ENCODE assay signal across 32 cellular contexts in the genomic region with DNA sequence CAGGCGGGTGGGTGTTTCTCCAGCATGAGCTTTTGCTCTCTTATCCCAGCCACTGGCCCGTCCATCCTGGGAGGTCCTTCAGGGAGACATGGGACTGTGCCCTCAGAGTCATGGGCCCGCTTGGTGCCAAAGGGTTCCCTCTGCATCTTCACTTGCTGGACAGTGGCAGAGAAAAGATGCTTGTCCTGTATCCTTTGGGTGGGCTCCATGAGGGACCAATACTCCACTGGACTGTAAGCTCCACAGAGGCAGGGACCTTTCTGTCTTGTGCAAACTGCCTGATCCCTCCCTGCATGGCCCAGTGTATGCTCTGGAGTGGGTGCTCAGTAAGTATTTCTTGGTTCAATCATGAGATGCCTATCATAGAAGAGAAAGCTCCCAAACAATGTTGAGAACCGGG.
"Had no signal": no experiment of that assay in that cellular context is flagged by ENCODE, and none has a peak within 500 bp of the region (broad histone marks: within the 10 kb centered on the region; RNA-seq: fewer than 3 reads in every experiment).

No MANE protein-coding gene starts in this region.

- H3K27ac ChIP-seq: ascending aorta, breast epithelium, cardiac muscle cell, colonic mucosa, esophagus squamous epithelium, gastroesophageal sphincter had no signal

- ATAC-seq: activated naive CD4-positive, alpha-beta T cell treated with anti-CD3 and anti-CD28 coated beads, Interleukin-2, amount 50 U/mL, for 72 hours; activated T-cell treated with anti-CD3 and anti-CD28 coated beads, Interleukin-2, amount 50 U/mL, for 72 hours; effector memory CD8-positive, alpha-beta T cell; gastroesophageal sphincter; T-helper 17 cell had no signal

- H3K27me3 ChIP-seq: ascending aorta, cardiac muscle cell, colonic mucosa had no signal

- H3K4me3 ChIP-seq: ascending aorta, breast epithelium, cardiac muscle cell, colonic mucosa, dorsolateral prefrontal cortex, esophagus squamous epithelium, gastroesophageal sphincter had no signal

- H3K36me3 Mint-ChIP-seq: activated naive CD4-positive, alpha-beta T cell treated with anti-CD3 and anti-CD28 coated beads, Interleukin-2, amount 10 ng/mL, durations not matched to agents 7 days and 5 days; activated naive CD4-positive, alpha-beta T cell treated with anti-CD3 and anti-CD28 coated beads, Interleukin-2, amount 50 U/mL, for 72 hours; activated naive CD8-positive, alpha-beta T cell treated with anti-CD3 and anti-CD28 coated beads, Interleukin-2, amount 10 ng/mL, durations not matched to agents 7 days and 5 days had no signal

- H3K9me3 ChIP-seq: ascending aorta, breast epithelium, colonic mucosa, esophagus squamous epithelium, gastroesophageal sphincter had no signal

- H3K4me3 Mint-ChIP-seq: activated CD4-positive, alpha-beta memory T cell treated with anti-CD3 and anti-CD28 coated beads, Interleukin-2, amount 10 ng/mL, durations not matched to agents 7 days and 5 days; activated CD4-positive, alpha-beta T cell treated with anti-CD3 and anti-CD28 coated beads, Interleukin-2, amount 10 ng/mL, durations not matched to agents 7 days and 5 days; activated naive CD4-positive, alpha-beta T cell treated with anti-CD3 and anti-CD28 coated beads, Interleukin-2, amount 10 ng/mL, durations not matched to agents 7 days and 5 days; activated naive CD8-positive, alpha-beta T cell treated with anti-CD3 and anti-CD28 coated beads, Interleukin-2, amount 10 ng/mL, durations not matched to agents 7 days and 5 days; activated T-cell treated with anti-CD3 and anti-CD28 coated beads, Interleukin-2, amount 50 U/mL, for 24 hours; activated T-cell treated with anti-CD3 and anti-CD28 coated beads, Interleukin-2, amount 50 U/mL, for 72 hours; brain; dendritic cell treated with granulocyte-macrophage colony-stimulating factor and Interleukin-4, amounts not matched to agents 40 ng/mL and 50 ng/mL, for 4 days; effector memory CD8-positive, alpha-beta T cell; T-helper 17 cell; T-helper 2 cell treated with Interferon-gamma antibody and Interleukin-4, amounts not matched to agents 5 μg/mL and 100 μg/mL, for 36 hours had no signal

- H3K9me3 Mint-ChIP-seq: activated CD4-positive, alpha-beta memory T cell treated with anti-CD3 and anti-CD28 coated beads, Interleukin-2, amount 10 ng/mL, durations not matched to agents 7 days and 5 days; activated CD4-positive, alpha-beta T cell treated with anti-CD3 and anti-CD28 coated beads, Interleukin-2, amount 10 ng/mL, durations not matched to agents 7 days and 5 days; activated naive CD4-positive, alpha-beta T cell treated with anti-CD3 and anti-CD28 coated beads, Interleukin-2, amount 10 ng/mL, durations not matched to agents 7 days and 5 days; activated naive CD4-positive, alpha-beta T cell treated with anti-CD3 and anti-CD28 coated beads, Interleukin-2, amount 50 U/mL, for 72 hours; dendritic cell treated with granulocyte-macrophage colony-stimulating factor and Interleukin-4, amounts not matched to agents 40 ng/mL and 50 ng/mL, for 4 days; effector memory CD8-positive, alpha-beta T cell; T-helper 2 cell treated with Interferon-gamma antibody and Interleukin-4, amounts not matched to agents 5 μg/mL and 100 μg/mL, for 36 hours had no signal

- H3K27ac Mint-ChIP-seq: activated CD4-positive, alpha-beta memory T cell treated with anti-CD3 and anti-CD28 coated beads, Interleukin-2, amount 10 ng/mL, durations not matched to agents 7 days and 5 days; activated CD4-positive, alpha-beta T cell treated with anti-CD3 and anti-CD28 coated beads, Interleukin-2, amount 10 ng/mL, durations not matched to agents 7 days and 5 days; activated naive CD4-positive, alpha-beta T cell treated with anti-CD3 and anti-CD28 coated beads, Interleukin-2, amount 10 ng/mL, durations not matched to agents 7 days and 5 days; activated naive CD4-positive, alpha-beta T cell treated with anti-CD3 and anti-CD28 coated beads, Interleukin-2, amount 50 U/mL, for 72 hours; activated naive CD8-positive, alpha-beta T cell treated with anti-CD3 and anti-CD28 coated beads, Interleukin-2, amount 10 ng/mL, durations not matched to agents 7 days and 5 days; activated T-cell treated with anti-CD3 and anti-CD28 coated beads, Interleukin-2, amount 50 U/mL, for 24 hours; activated T-cell treated with anti-CD3 and anti-CD28 coated beads, Interleukin-2, amount 50 U/mL, for 72 hours; brain; dendritic cell treated with granulocyte-macrophage colony-stimulating factor and Interleukin-4, amounts not matched to agents 40 ng/mL and 50 ng/mL, for 4 days; effector memory CD8-positive, alpha-beta T cell; T-helper 17 cell; T-helper 2 cell treated with Interferon-gamma antibody and Interleukin-4, amounts not matched to agents 5 μg/mL and 100 μg/mL, for 36 hours had no signal

- H3K4me1 Mint-ChIP-seq: activated CD4-positive, alpha-beta memory T cell treated with anti-CD3 and anti-CD28 coated beads, Interleukin-2, amount 10 ng/mL, durations not matched to agents 7 days and 5 days; activated CD4-positive, alpha-beta T cell treated with anti-CD3 and anti-CD28 coated beads, Interleukin-2, amount 10 ng/mL, durations not matched to agents 7 days and 5 days; activated naive CD4-positive, alpha-beta T cell treated with anti-CD3 and anti-CD28 coated beads, Interleukin-2, amount 10 ng/mL, durations not matched to agents 7 days and 5 days; activated naive CD8-positive, alpha-beta T cell treated with anti-CD3 and anti-CD28 coated beads, Interleukin-2, amount 10 ng/mL, durations not matched to agents 7 days and 5 days had no signal

- H3K4me1 ChIP-seq: ascending aorta, breast epithelium, colonic mucosa, esophagus squamous epithelium, gastroesophageal sphincter had no signal

- H3K36me3 ChIP-seq: ascending aorta, breast epithelium, cardiac muscle cell, colonic mucosa, esophagus squamous epithelium, gastroesophageal sphincter had no signal

- DNase-seq: activated CD4-positive, alpha-beta memory T cell treated with anti-CD3 and anti-CD28 coated beads, Interleukin-2, amount 10 ng/mL, durations not matched to agents 7 days and 5 days; activated CD4-positive, alpha-beta T cell treated with anti-CD3 and anti-CD28 coated beads for 1 hour; activated CD4-positive, alpha-beta T cell treated with anti-CD3 and anti-CD28 coated beads for 4 hours; activated CD4-positive, alpha-beta T cell treated with anti-CD3 and anti-CD28 coated beads, Interleukin-2, amount 10 ng/mL, durations not matched to agents 7 days and 5 days; activated CD4-positive, alpha-beta T cell treated with anti-CD3 and anti-CD28 coated beads, Interleukin-2, amount 50 U/mL, for 4 hours; activated CD8-positive, alpha-beta memory T cell treated with anti-CD3 and anti-CD28 coated beads, Interleukin-2, amount 50 U/mL, for 48 hours; activated gamma-delta T cell; activated naive CD4-positive, alpha-beta T cell; activated naive CD4-positive, alpha-beta T cell treated with anti-CD3 and anti-CD28 coated beads, Interleukin-2, amount 10 ng/mL, durations not matched to agents 7 days and 5 days; activated naive CD8-positive, alpha-beta T cell treated with anti-CD3 and anti-CD28 coated beads, Interleukin-2, amount 10 ng/mL, durations not matched to agents 7 days and 5 days; activated T-cell treated with anti-CD3 and anti-CD28 coated beads for 4 hours; activated T-cell treated with anti-CD3 and anti-CD28 coated beads, Interleukin-2, amount 50 U/mL, for 24 hours; activated T-cell treated with anti-CD3 and anti-CD28 coated beads, Interleukin-2, amount 50 U/mL, for 72 hours; central memory CD4-positive, alpha-beta T cell; cerebellar nuclear complex; colonic mucosa; effector CD4-positive, alpha-beta T cell; effector memory CD8-positive, alpha-beta T cell; esophagus squamous epithelium; foreskin melanocyte; T-helper 1 cell; T-helper 17 cell; T1000 had no signal
